In genomic region chr9:130282000-130282700, GRCh38 we compare ENCODE assay signal across 1 cellular context.
A peak's percentile ranks its signal among the peaks of the same experiment; 100 is the strongest.
TF ChIP-seq lines count a peak whose summit lies in the region.

No MANE protein-coding gene starts in this region.

TF ChIP-seq in HEK293, 187 proteins besides CTCF, POLR2A, EP300 and RAD21 (continued from another document):
- TF ChIP-seq PRDM2 (tag by site-specific recombination; IDR thresholded peaks at IDR 0.05; ENCODE audit: borderline replicate concordance): no peak
- TF ChIP-seq ZBTB8A (tag by site-specific recombination; IDR thresholded peaks at IDR 0.05): 0 out of 2 replicates have a peak, but pooled peaks have one; percentile 40
- no peak for TF ChIP-seq ZNF354C (tag by site-specific recombination; IDR thresholded peaks at IDR 0.05; ENCODE audit: borderline replicate concordance, low read depth)
- TF ChIP-seq PRDM6 (tag by site-specific recombination; IDR thresholded peaks at IDR 0.05): no peak
- no peak for TF ChIP-seq TRIM28 (IDR thresholded peaks at IDR 0.05; ENCODE audit: borderline replicate concordance, low read length)
- TF ChIP-seq ZNF423 (tag by site-specific recombination; IDR thresholded peaks at IDR 0.05): no peak
- TF ChIP-seq SCRT2 (tag by site-specific recombination; IDR thresholded peaks at IDR 0.05): no peak
- TF ChIP-seq ZEB2 (tag by site-specific recombination; IDR thresholded peaks at IDR 0.05): no peak
- no peak for TF ChIP-seq ZNF341 (tag by site-specific recombination; IDR thresholded peaks at IDR 0.05; ENCODE audit: low read depth)
- peak; percentile 47; the same call in 1 of the 2 replicates for TF ChIP-seq ZNF449 (tag by site-specific recombination; IDR thresholded peaks at IDR 0.05)
- TF ChIP-seq ZBTB48 (tag by site-specific recombination; IDR thresholded peaks at IDR 0.05): 0 out of 2 replicates have a peak, but pooled peaks have one; percentile 12
- TF ChIP-seq ZNF530 (tag by site-specific recombination; IDR thresholded peaks at IDR 0.05; ENCODE audit: low read depth): no peak
- no peak for TF ChIP-seq ZNF214 (tag by site-specific recombination; IDR thresholded peaks at IDR 0.05; ENCODE audit: borderline replicate concordance)
- TF ChIP-seq ZNF157 (tag by site-specific recombination; IDR thresholded peaks at IDR 0.05): no peak
- no peak for TF ChIP-seq PATZ1 (tag by site-specific recombination; IDR thresholded peaks at IDR 0.05)
- TF ChIP-seq ZNF404 (tag by site-specific recombination; IDR thresholded peaks at IDR 0.05): no peak
- no peak for TF ChIP-seq SP2 (tag by site-specific recombination; IDR thresholded peaks at IDR 0.05)
